Comparison of ENCODE assay signal across 23 cellular contexts in the genomic region with DNA sequence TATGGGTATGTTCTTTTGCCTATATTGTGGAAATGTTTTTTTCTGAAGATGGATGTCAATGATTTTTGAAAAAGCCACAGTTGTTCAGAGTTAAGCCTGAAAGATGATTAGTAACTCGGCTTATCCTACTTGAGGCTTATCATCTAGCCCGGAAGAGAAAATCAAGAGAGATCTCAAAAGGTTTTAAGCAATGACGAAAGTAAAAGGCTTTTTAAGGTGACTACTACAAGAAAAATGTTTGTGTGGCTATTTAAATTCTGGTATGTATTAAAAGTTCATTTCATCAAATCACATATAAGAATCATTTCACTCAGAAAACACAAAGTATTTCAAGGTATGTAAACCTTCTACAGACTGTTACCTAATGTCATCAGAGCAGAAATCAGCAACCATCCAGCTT. TPM values are rescaled to one million over a fixed set of nuclear protein-coding genes. Genes with fewer than 3 reads are reported as not detected.
DNase-seq lines count a peak whose midpoint lies in the region; ATAC-seq and TF ChIP-seq lines count a peak whose summit lies in the region.
"Had no signal": no experiment of that assay in that cellular context is flagged by ENCODE, and none has a peak within 500 bp of the region (broad histone marks: within the 10 kb centered on the region; RNA-seq: fewer than 3 reads in every experiment).

No MANE protein-coding gene starts in this region.

- no peak for ATAC-seq in activated T-helper 17 cell treated with anti-CD3 and anti-CD28 coated beads, Interleukin-2, amount 50 U/mL, for 72 hours (replicated peaks)
- no peak for ATAC-seq in HG02759 (IDR thresholded peaks at IDR 0.05; ENCODE audit: unreplicated experiment)
- ATAC-seq: HCT116 had no signal

- H3K4me3 Mint-ChIP-seq in activated T-helper 17 cell treated with anti-CD3 and anti-CD28 coated beads, Interleukin-2, amount 50 U/mL, for 72 hours = no peak overlapping the region
- H3K4me3 Mint-ChIP-seq: CD4-positive, alpha-beta T cell had no signal

- no peak for TF ChIP-seq CTCF in fibroblast of the aortic adventitia (IDR thresholded peaks at IDR 0.05; ENCODE audit: insufficient read depth, low read length)
- no peak for TF ChIP-seq CTCF in smooth muscle cell (IDR thresholded peaks at IDR 0.05; ENCODE audit: borderline replicate concordance, insufficient read depth, poor library complexity, severe bottlenecking)

- no peak overlapping the region for H2AFZ ChIP-seq in smooth muscle cell (ENCODE audit: low read depth)

- 41% methylated on average over 3 of the region's 3 CpGs for whole genome bisulfite sequencing in smooth muscle cell (ENCODE audit: low lambda C conversion rate)

- H3K4me1 Mint-ChIP-seq in activated T-helper 17 cell treated with anti-CD3 and anti-CD28 coated beads, Interleukin-2, amount 50 U/mL, for 72 hours = peaks cover 5% of the 10 kb centered on the region

- H3K27ac Mint-ChIP-seq in activated T-helper 17 cell treated with anti-CD3 and anti-CD28 coated beads, Interleukin-2, amount 50 U/mL, for 72 hours = peak overlapping the region; percentile 27
- H3K27ac Mint-ChIP-seq: CD4-positive, alpha-beta T cell had no signal

- H3K9ac ChIP-seq in smooth muscle cell (ENCODE audit: low read depth) = no peak overlapping the region
- H3K9ac ChIP-seq: BLaER1, KMS-11 had no signal

- H3K27ac ChIP-seq in smooth muscle cell (ENCODE audit: low read depth) = peak overlapping the region; percentile 46
- H3K27ac ChIP-seq: BLaER1, KMS-11, SJCRH30 had no signal

- H3K79me2 ChIP-seq in smooth muscle cell (ENCODE audit: low read depth) = no peaks in the 10 kb centered on the region

- H3F3A ChIP-seq in smooth muscle cell (ENCODE audit: low read depth) = no peaks in the 10 kb centered on the region

- DNase-seq in ELR (ENCODE audit: low read depth) (peak; percentile 15), fibroblast of the aortic adventitia (ENCODE audit: low read depth) (peak; percentile 16), smooth muscle cell (lab: John Stamatoyannopoulos, UW; ENCODE audit: unreplicated experiment) (no peak), medulla oblongata (ENCODE audit: extremely low spot score) (no peak), ecto neural progenitor cell (ENCODE audit: low spot score) (no peak)
- DNase-seq: ACHN; CD4-positive, alpha-beta T cell; COR-L47; DND-41; GDM1; NCI-H1105; NCI-H146; NCI-H2029; NCI-H226; NCI-H510A treated with DMSO at 0.1 percent for 48 hours; NCI-H748 treated with DMSO at 0.1 percent for 48 hours; OCI-M1; SJCRH30 had no signal

- H4K20me1 ChIP-seq in smooth muscle cell (ENCODE audit: low read depth) = no peaks in the 10 kb centered on the region
- H4K20me1 ChIP-seq: BLaER1 had no signal

- H3K36me3 Mint-ChIP-seq in activated T-helper 17 cell treated with anti-CD3 and anti-CD28 coated beads, Interleukin-2, amount 50 U/mL, for 72 hours (ENCODE audit: low read depth) = peaks cover 40% of the 10 kb centered on the region

- H3K36me3 ChIP-seq in smooth muscle cell (ENCODE audit: low read depth) = no peaks in the 10 kb centered on the region
- H3K36me3 ChIP-seq: BLaER1 had no signal

- no peaks in the 10 kb centered on the region for H3K27me3 ChIP-seq in smooth muscle cell (ENCODE audit: low read depth)
- H3K27me3 ChIP-seq: BLaER1, SJCRH30 had no signal

- H3K4me2 ChIP-seq in smooth muscle cell = no peak overlapping the region
- H3K4me2 ChIP-seq: BLaER1, KMS-11 had no signal

- H3K9me3 Mint-ChIP-seq in activated T-helper 17 cell treated with anti-CD3 and anti-CD28 coated beads, Interleukin-2, amount 50 U/mL, for 72 hours = no peaks in the 10 kb centered on the region
- H3K9me3 Mint-ChIP-seq: CD4-positive, alpha-beta T cell had no signal

- no peak overlapping the region for H3K4me3 ChIP-seq in fibroblast of the aortic adventitia (ENCODE audit: low read depth, low read length)
- no peak overlapping the region for H3K4me3 ChIP-seq in smooth muscle cell
- H3K4me3 ChIP-seq: BLaER1, SJCRH30 had no signal

- H3K4me1 ChIP-seq in smooth muscle cell (ENCODE audit: low read depth) = no peaks in the 10 kb centered on the region
- H3K4me1 ChIP-seq: BLaER1, SJCRH30 had no signal

- H3K27me3 Mint-ChIP-seq in activated T-helper 17 cell treated with anti-CD3 and anti-CD28 coated beads, Interleukin-2, amount 50 U/mL, for 72 hours = no peaks in the 10 kb centered on the region
- H3K27me3 Mint-ChIP-seq: CD4-positive, alpha-beta T cell had no signal

- H3K9me3 ChIP-seq in smooth muscle cell (replicated peaks; ENCODE audit: low read depth) = no peaks in the 10 kb centered on the region
- H3K9me3 ChIP-seq: BLaER1, SJCRH30 had no signal

RNA-seq across cellular contexts. Expression of a gene that starts 40.2 kb away (rescaled TPM):
- 10 to 100 TPM; 16.4 to 23.8 TPM for total RNA-seq in activated T-helper 17 cell treated with anti-CD3 and anti-CD28 coated beads, Interleukin-2, amount 50 U/mL, for 72 hours
- total RNA-seq in fibroblast of the aortic adventitia (ENCODE audit: low replicate concordance) (52.4 and 66.8 TPM in 2 replicates), smooth muscle cell (49.8 and 72.2 TPM in 2 replicates)
- 25.4 and 28.5 TPM in 2 replicates for polyA plus RNA-seq in smooth muscle cell

Comparison
In these comparisons a context has a peak if more than half of its experiments do, and no peak if none do; other contexts are left out.
1. DNase-seq: peak in ELR (single experiment) and fibroblast of the aortic adventitia (single experiment); none in smooth muscle cell (single experiment), medulla oblongata (single experiment) and ecto neural progenitor cell (single experiment).